ENCODE assay signal across 11 cellular contexts in genomic region chr1:16158993-16159831, GRCh38. TPM values are rescaled to one million over a fixed set of nuclear protein-coding genes. Genes with fewer than 3 reads are reported as not detected.
A peak's percentile ranks its signal among the peaks of the same experiment; 100 is the strongest.
DNase-seq lines count a peak whose midpoint lies in the region; ATAC-seq, FAIRE-seq and TF ChIP-seq lines count a peak whose summit lies in the region.
"Had no signal": no experiment of that assay in that cellular context is flagged by ENCODE, and none has a peak within 500 bp of the region (broad histone marks: within the 10 kb centered on the region; RNA-seq: fewer than 3 reads in every experiment).

No MANE protein-coding gene starts in this region.

- DNase-seq in CD4-positive, alpha-beta memory T cell = no peak
- DNase-seq in M059J (ENCODE audit: low read depth) (peak; percentile 71), H1 (ENCODE audit: low read depth in 1 of 2, low spot score in 2 of 2) (no peak), neural progenitor cell (ENCODE audit: low spot score) (no peak)
- DNase-seq: NK-92 treated with Interleukin-12 subunit alpha and Interleukin-12 subunit beta, amount 100 ng/mL, for 24 hours had no signal

- H3K23me2 ChIP-seq in H1 (ENCODE audit: low read depth, low read length) = peaks cover 16% of the 10 kb centered on the region

- H3K27ac ChIP-seq in CD4-positive, alpha-beta memory T cell (ENCODE audit: low read depth, low read length) = no peak overlapping the region
- H3K27ac ChIP-seq in H1 (ENCODE audit: low read depth, low read length) (no peak overlapping the region), neural progenitor cell (no peak overlapping the region)

- intact Hi-C loops in CD4-positive, alpha-beta memory T cell (cut with micrococcal nuclease) = no loop called here

- H3K4me2 ChIP-seq in H1 (ENCODE audit: insufficient read depth in 1 of 2, low read depth in 2 of 2, low read length in 2 of 2) = no peak overlapping the region
- H3K4me2 ChIP-seq in neural progenitor cell = no peak overlapping the region

- peaks cover 0 to under 1% of the 10 kb centered on the region in 2 experiments for H4K20me1 ChIP-seq in H1 (replicated peaks in 1 of 2; ENCODE audit: control insufficient read depth in 1 of 2, insufficient read depth in 2 of 2, low read length in 2 of 2)
- H4K20me1 ChIP-seq in neural progenitor cell (ENCODE audit: low read depth) = peaks cover 13% of the 10 kb centered on the region

- no peaks in the 10 kb centered on the region for H3K36me3 Mint-ChIP-seq in CD4-positive, alpha-beta memory T cell
- no peaks in the 10 kb centered on the region for H3K36me3 Mint-ChIP-seq in neural progenitor cell

- peaks cover 38 to 81% (median 62%) of the 10 kb centered on the region in 4 donors for H3K4me1 Mint-ChIP-seq in CD4-positive, alpha-beta memory T cell
- H3K4me1 Mint-ChIP-seq in neural progenitor cell = peaks cover 44% of the 10 kb centered on the region

- no peak overlapping the region for H4K5ac ChIP-seq in H1 (ENCODE audit: insufficient read length, low read depth, low read length)

- H3K9ac ChIP-seq in H1 (replicated peaks in 1 of 4; ENCODE audit: extremely low read depth in 1 of 4, low read depth in 3 of 4, low read length in 3 of 4) (no peak overlapping the region), neural progenitor cell (no peak overlapping the region)

- no peaks in the 10 kb centered on the region for H3K9me3 ChIP-seq in CD4-positive, alpha-beta memory T cell (ENCODE audit: control insufficient read depth in 1 of 2, low read length in 2 of 2)
- no peaks in the 10 kb centered on the region for H3K9me3 ChIP-seq in H1 (ENCODE audit: insufficient read depth in 2 of 2, low read depth in 1 of 2, low read length in 1 of 2)
- H3K9me3 ChIP-seq in neural progenitor cell (ENCODE audit: low read depth) = no peaks in the 10 kb centered on the region

- H3K9me3 Mint-ChIP-seq in CD4-positive, alpha-beta memory T cell = no peaks in the 10 kb centered on the region
- H3K9me3 Mint-ChIP-seq in neural progenitor cell = no peaks in the 10 kb centered on the region

- H3K36me3 ChIP-seq in CD4-positive, alpha-beta memory T cell (ENCODE audit: insufficient read depth, low read length) = no peaks in the 10 kb centered on the region
- H3K36me3 ChIP-seq in H1 (ENCODE audit: control insufficient read depth in 2 of 4, insufficient read depth in 4 of 4, low read length in 3 of 4) (no peaks in the 10 kb centered on the region), neural progenitor cell (no peaks in the 10 kb centered on the region)

- peaks cover 80% of the 10 kb centered on the region for H3K4me1 ChIP-seq in CD4-positive, alpha-beta memory T cell (ENCODE audit: insufficient read depth, low read length)
- H3K4me1 ChIP-seq in H1 (replicated peaks in 1 of 4; ENCODE audit: control insufficient read depth in 3 of 4, insufficient read depth in 4 of 4, low read length in 3 of 4) = peaks cover 9 to 22% (median 12%) of the 10 kb centered on the region in 4 experiments
- peaks cover 31% of the 10 kb centered on the region for H3K4me1 ChIP-seq in neural progenitor cell

- peak overlapping the region in 5 of 7 donors; percentile 23 to 93 (median 48) for H3K27ac Mint-ChIP-seq in CD4-positive, alpha-beta memory T cell
- peak overlapping the region; percentile 97 for H3K27ac Mint-ChIP-seq in neural progenitor cell

- no peak for TF ChIP-seq POLR2A in H1 (IDR thresholded peaks at IDR 0.05; ENCODE audit: control extremely low read depth in 1 of 2, low read depth in 2 of 2, low read length in 2 of 2)

- TF ChIP-seq CTCF in H1 (IDR thresholded peaks at IDR 0.05; ENCODE audit: control extremely low read depth in 1 of 3, insufficient read depth in 1 of 3, low read depth in 1 of 3, low read length in 3 of 3) = no peak
- no peak for TF ChIP-seq CTCF in neural progenitor cell (IDR thresholded peaks at IDR 0.05)

- H2BK15ac ChIP-seq in H1 (ENCODE audit: low read length) = peak overlapping the region; percentile 72; the same call in 1 of the 2 replicates

- no peak overlapping the region for H3K4me3 ChIP-seq in CD4-positive, alpha-beta memory T cell (ENCODE audit: low read length in 2 of 2)
- no peak overlapping the region for H3K4me3 ChIP-seq in H1 (ENCODE audit: extremely low read depth in 1 of 4, insufficient read depth in 2 of 4, low read depth in 3 of 4, low read length in 4 of 4)
- H3K4me3 ChIP-seq in neural progenitor cell = no peak overlapping the region
- H3K4me3 ChIP-seq: GM12878, lung had no signal

- no peak for FAIRE-seq in H1 (lab: Jason Lieb, UNC)
- FAIRE-seq: GM12878 had no signal

- WGBS in H1 (ENCODE audit: extremely low coverage in 1 of 2, insufficient coverage in 1 of 2, insufficient read length in 1 of 2, insufficient replicate concordance in 2 of 2, low coverage in 1 of 2, low lambda C conversion rate in 2 of 2, missing lambda C conversion rate in 1 of 2), 2 experiments = 78% methylated on average over 15 of the region's 16 CpGs; no CpG with 5 or more reads in 1 of the 2 experiments

- peak overlapping the region; percentile 74 for H3K4ac ChIP-seq in H1 (replicated peaks; ENCODE audit: insufficient read length, low read depth, low read length)

- peak overlapping the region; percentile 98; the same call in 1 of the 2 replicates for H2BK12ac ChIP-seq in H1 (ENCODE audit: low read depth, low read length)

- no peak overlapping the region for H3K56ac ChIP-seq in H1 (replicated peaks; ENCODE audit: insufficient read length, low read depth, low read length)

- H3K4me3 Mint-ChIP-seq in CD4-positive, alpha-beta memory T cell = peak overlapping the region in 1 of 8 donors; percentile 76
- H3K4me3 Mint-ChIP-seq in neural progenitor cell = peak overlapping the region; percentile 58

- H3K14ac ChIP-seq in H1 (ENCODE audit: insufficient read length) = no peak overlapping the region

- peak overlapping the region; percentile 81 for H4K91ac ChIP-seq in H1 (replicated peaks; ENCODE audit: insufficient read length, low read length)

- H3K27me3 Mint-ChIP-seq in CD4-positive, alpha-beta memory T cell = no peaks in the 10 kb centered on the region
- H3K27me3 Mint-ChIP-seq in neural progenitor cell (ENCODE audit: insufficient read depth, low read depth) = peaks cover 35% of the 10 kb centered on the region

- ATAC-seq in HG03095 (IDR thresholded peaks at IDR 0.05; ENCODE audit: unreplicated experiment) (no peak), GM18907 (IDR thresholded peaks at IDR 0.05; ENCODE audit: unreplicated experiment) (no peak), HG03342 (IDR thresholded peaks at IDR 0.05; ENCODE audit: unreplicated experiment) (no peak), SK-N-SH treated with all-trans-retinoic acid at 6 μM for 48 hours (no peak)
- ATAC-seq: GM12878 had no signal

- H2BK20ac ChIP-seq in H1 (ENCODE audit: low read length) = peak overlapping the region; percentile 90; the same call in 1 of the 2 replicates

- no peak overlapping the region for H2AFZ ChIP-seq in H1 (ENCODE audit: low read length)
- no peak overlapping the region for H2AFZ ChIP-seq in neural progenitor cell (replicated peaks)

- H3K27me3 ChIP-seq in CD4-positive, alpha-beta memory T cell (ENCODE audit: insufficient read depth, low read length) = no peaks in the 10 kb centered on the region
- peaks cover 0 to 10% (median 6%) of the 10 kb centered on the region in 4 experiments; a peak in 4 of 7 replicates for H3K27me3 ChIP-seq in H1 (replicated peaks in 1 of 4; ENCODE audit: control insufficient read depth in 3 of 4, extremely low read depth in 1 of 4, insufficient read depth in 3 of 4, low read length in 3 of 4)
- peaks cover 37% of the 10 kb centered on the region for H3K27me3 ChIP-seq in neural progenitor cell

- no peak overlapping the region; the same call in 1 of the 2 replicates for H2BK5ac ChIP-seq in H1 (ENCODE audit: low read depth, low read length)

- CTCF ChIA-PET in CD4-positive, alpha-beta memory T cell (lab: Charles Lee; ENCODE audit: partially characterized antibody) = no interaction called here
- CTCF ChIA-PET in H1 (lab: Charles Lee; ENCODE audit: partially characterized antibody) = interaction anchor here (1.1 kb wide), 1 partner anchor 80 kb away, joined by 4 read pairs; no protein-coding TSS in a partner anchor

- POLR2A ChIA-PET in CD4-positive, alpha-beta memory T cell (lab: Charles Lee; ENCODE audit: partially characterized antibody) = no interaction called here
- POLR2A ChIA-PET in H1 (lab: Charles Lee; ENCODE audit: partially characterized antibody) = interaction anchor here (5.0 kb wide), 1 partner anchor 13 kb away, joined by 52 read pairs; no protein-coding TSS in a partner anchor

- peaks cover 5 to 12% of the 10 kb centered on the region in 2 experiments; a peak in 3 of 4 replicates for H3K79me2 ChIP-seq in H1 (ENCODE audit: control insufficient read depth in 1 of 2, insufficient read depth in 2 of 2, low read length in 2 of 2)
- peaks cover 16% of the 10 kb centered on the region for H3K79me2 ChIP-seq in neural progenitor cell (ENCODE audit: low read depth)

- peak overlapping the region; percentile 88 for H2AK5ac ChIP-seq in H1 (ENCODE audit: low read depth, low read length)

- peaks cover 29% of the 10 kb centered on the region for H3F3A ChIP-seq in neural progenitor cell (ENCODE audit: low read depth)

- no peak overlapping the region for H3K18ac ChIP-seq in H1 (ENCODE audit: extremely low read depth, low read length)

- no peaks in the 10 kb centered on the region; the same call in none of the 2 replicates for H3K79me1 ChIP-seq in H1 (ENCODE audit: low read depth, low read length)

- no peak for TF ChIP-seq RAD21 in H1 (IDR thresholded peaks at IDR 0.05 in 1 of 2, conservative IDR thresholded peaks at IDR 0.05 in 1 of 2; ENCODE audit: low read depth in 2 of 2, low read length in 2 of 2)

- no peak overlapping the region for H3K23ac ChIP-seq in H1 (ENCODE audit: insufficient read length)

- H2BK120ac ChIP-seq in H1 (replicated peaks; ENCODE audit: low read depth, low read length) = no peak overlapping the region

- no peak for TF ChIP-seq EP300 in H1 (IDR thresholded peaks at IDR 0.05; ENCODE audit: borderline replicate concordance in 1 of 2, low read depth in 2 of 2, low read length in 2 of 2)

- no peak overlapping the region for H4K8ac ChIP-seq in H1 (ENCODE audit: extremely low read depth, insufficient read depth, low read length)

RNA-seq across cellular contexts. Expression of gene EPHA2, which starts 3.3 kb away (rescaled TPM):
- not detected for total RNA-seq in CD4-positive, alpha-beta memory T cell
- polyA plus RNA-seq in CD4-positive, alpha-beta memory T cell = not detected
- total RNA-seq in M059J (2014; rRNA removed; shearing (Covaris generic)) = 136 and 212 TPM in 2 replicates
- 28.4 and 33.6 TPM in 2 replicates for total RNA-seq in H1 (2021; fragmentation: NEBNext Ultra II Directional; extraction: Animal tissue kit (Norgen Biotek cat#: 25700))
- polyA plus RNA-seq in H1 (2011; rRNA removed) = 26.8 and 42.2 TPM in 2 replicates
- polyA plus RNA-seq in H1 (2011; cell fraction: cytosol; rRNA removed) = 24.2 TPM
- 69.5 TPM for polyA plus RNA-seq in H1 (2011; cell fraction: nucleus; rRNA removed)
- 23.3 to 29.4 TPM (median 24.9 TPM) in 4 replicates for polyA plus RNA-seq in H1 (2012, experiment 1 of 2)
- 28.9 TPM for polyA plus RNA-seq in H1 (2012, experiment 2 of 2)
- 33.8 TPM for polyA plus RNA-seq in H1 (2013, experiment 1 of 2)
- 33.1 TPM for polyA plus RNA-seq in H1 (2013, experiment 2 of 2)
- polyA minus RNA-seq in H1 (2011; rRNA and poly(A)+ RNA removed) = 44.2 and 53.8 TPM in 2 replicates
- 30.1 TPM for polyA minus RNA-seq in H1 (2011; cell fraction: cytosol; rRNA and poly(A)+ RNA removed)
- 34.1 TPM for polyA minus RNA-seq in H1 (2011; cell fraction: nucleus; rRNA and poly(A)+ RNA removed)
- total RNA-seq in neural progenitor cell (ENCODE audit: low replicate concordance) = 14.9 and 40.9 TPM in 2 replicates

RNA-seq across cellular contexts. Expression of gene ARHGEF19, which starts 53.2 kb away (rescaled TPM):
- total RNA-seq in CD4-positive, alpha-beta memory T cell = 10 to 100 TPM; 13.1 to 16.7 TPM
- polyA plus RNA-seq in CD4-positive, alpha-beta memory T cell = 10 to 100 TPM in 1 of 2 donors, 1 to 10 TPM in 1; 7.6 to 11.2 TPM
- total RNA-seq in M059J (2014; rRNA removed; shearing (Covaris generic)) = 2.8 and 3.2 TPM in 2 replicates
- 51.9 and 56.4 TPM in 2 replicates for total RNA-seq in H1 (2021; fragmentation: NEBNext Ultra II Directional; extraction: Animal tissue kit (Norgen Biotek cat#: 25700))
- 47.5 and 69.2 TPM in 2 replicates for polyA plus RNA-seq in H1 (2011; rRNA removed)
- 55.0 TPM for polyA plus RNA-seq in H1 (2011; cell fraction: cytosol; rRNA removed)
- 157 TPM for polyA plus RNA-seq in H1 (2011; cell fraction: nucleus; rRNA removed)
- 42.8 to 57.1 TPM (median 54.3 TPM) in 4 replicates for polyA plus RNA-seq in H1 (2012, experiment 1 of 2)
- polyA plus RNA-seq in H1 (2012, experiment 2 of 2) = 45.5 TPM
- polyA plus RNA-seq in H1 (2013, experiment 1 of 2) = 32.6 TPM
- 30.2 TPM for polyA plus RNA-seq in H1 (2013, experiment 2 of 2)
- 27.7 and 32.0 TPM in 2 replicates for polyA minus RNA-seq in H1 (2011; rRNA and poly(A)+ RNA removed)
- 22.2 TPM for polyA minus RNA-seq in H1 (2011; cell fraction: cytosol; rRNA and poly(A)+ RNA removed)
- 30.7 TPM for polyA minus RNA-seq in H1 (2011; cell fraction: nucleus; rRNA and poly(A)+ RNA removed)
- total RNA-seq in neural progenitor cell (ENCODE audit: low replicate concordance) = 10.9 and 22.2 TPM in 2 replicates

Comparison
In these comparisons a context has a peak if more than half of its experiments do, and no peak if none do; other contexts are left out.
1. RNA of gene EPHA2, which starts 3.3 kb away (total RNA-seq): 136 to 212 TPM in M059J, 28.4 to 33.6 TPM in H1 and 14.9 to 40.9 TPM in neural progenitor cell; not detected in CD4-positive, alpha-beta memory T cell; every median in the first group is over 10 times any median in the second.